ENCODE assay signal across 8 cellular contexts in genomic region chrX:34656842-34657780, GRCh38. TPM values are rescaled to one million over a fixed set of nuclear protein-coding genes. Genes with fewer than 3 reads are reported as not detected.
DNase-seq lines count a peak whose midpoint lies in the region; ATAC-seq and TF ChIP-seq lines count a peak whose summit lies in the region.

TSS of gene TMEM47 (minus strand) at chrX:34657285. CDS start at chrX:34657029, 256 bp downstream.

- H3K27me3 Mint-ChIP-seq in activated T-helper 17 cell treated with anti-CD3 and anti-CD28 coated beads, Interleukin-2, amount 50 U/mL, for 72 hours = peaks cover 17% of the 10 kb centered on the region
- H3K27me3 Mint-ChIP-seq in glutamatergic neuron (ENCODE audit: unreplicated experiment) (peaks cover 2% of the 10 kb centered on the region), osteocyte (ENCODE audit: unreplicated experiment) (peaks cover 9% of the 10 kb centered on the region)

- H3K4me1 Mint-ChIP-seq in activated T-helper 17 cell treated with anti-CD3 and anti-CD28 coated beads, Interleukin-2, amount 50 U/mL, for 72 hours = no peaks in the 10 kb centered on the region
- peaks cover 2% of the 10 kb centered on the region for H3K4me1 Mint-ChIP-seq in glutamatergic neuron (ENCODE audit: low read depth, unreplicated experiment)
- peaks cover 23% of the 10 kb centered on the region for H3K4me1 Mint-ChIP-seq in osteocyte (ENCODE audit: unreplicated experiment)

- H3K36me3 Mint-ChIP-seq in activated T-helper 17 cell treated with anti-CD3 and anti-CD28 coated beads, Interleukin-2, amount 50 U/mL, for 72 hours (ENCODE audit: low read depth) = peaks cover 5% of the 10 kb centered on the region
- no peaks in the 10 kb centered on the region for H3K36me3 Mint-ChIP-seq in glutamatergic neuron (ENCODE audit: unreplicated experiment)
- no peaks in the 10 kb centered on the region for H3K36me3 Mint-ChIP-seq in osteocyte (ENCODE audit: unreplicated experiment)

- peaks cover 7% of the 10 kb centered on the region for H3K9me3 Mint-ChIP-seq in activated T-helper 17 cell treated with anti-CD3 and anti-CD28 coated beads, Interleukin-2, amount 50 U/mL, for 72 hours
- peaks cover 2% of the 10 kb centered on the region for H3K9me3 Mint-ChIP-seq in glutamatergic neuron (ENCODE audit: unreplicated experiment)
- no peaks in the 10 kb centered on the region for H3K9me3 Mint-ChIP-seq in osteocyte (ENCODE audit: unreplicated experiment)

- H3K4me3 Mint-ChIP-seq in activated T-helper 17 cell treated with anti-CD3 and anti-CD28 coated beads, Interleukin-2, amount 50 U/mL, for 72 hours = peak within 1 kb of the TSS; percentile 33
- peak within 1 kb of the TSS; percentile 94 for H3K4me3 Mint-ChIP-seq in glutamatergic neuron (ENCODE audit: unreplicated experiment)
- H3K4me3 Mint-ChIP-seq in osteocyte (ENCODE audit: unreplicated experiment) = peak within 1 kb of the TSS; percentile 89

- no peak within 1 kb of the TSS for H3K27ac Mint-ChIP-seq in activated T-helper 17 cell treated with anti-CD3 and anti-CD28 coated beads, Interleukin-2, amount 50 U/mL, for 72 hours
- H3K27ac Mint-ChIP-seq in glutamatergic neuron (ENCODE audit: unreplicated experiment) (no peak within 1 kb of the TSS), osteocyte (ENCODE audit: unreplicated experiment) (peak within 1 kb of the TSS; percentile 94)

- no peak for ATAC-seq in activated T-helper 17 cell treated with anti-CD3 and anti-CD28 coated beads, Interleukin-2, amount 50 U/mL, for 72 hours (replicated peaks)
- ATAC-seq in HG03196 (IDR thresholded peaks at IDR 0.05; ENCODE audit: unreplicated experiment) (no peak), GM19328 (IDR thresholded peaks at IDR 0.05; ENCODE audit: unreplicated experiment) (no peak), HG03342 (IDR thresholded peaks at IDR 0.05; ENCODE audit: unreplicated experiment) (no peak)

- no peak for TF ChIP-seq CTCF in glutamatergic neuron (IDR thresholded peaks at IDR 0.05; ENCODE audit: partially characterized antibody, unreplicated experiment)
- no peak for TF ChIP-seq CTCF in osteocyte (IDR thresholded peaks at IDR 0.05)

- DNase-seq in Daoy (ENCODE audit: low read depth) (peak; percentile 69), M059J (ENCODE audit: low read depth) (peak; percentile 78), glutamatergic neuron (peak; percentile 73), osteocyte (ENCODE audit: extremely low spot score, unreplicated experiment) (peak; percentile 90)

RNA-seq across cellular contexts. Expression of gene TMEM47, which starts in this region (rescaled TPM):
- total RNA-seq in Daoy (2014; rRNA removed; shearing (Covaris generic)) = 1.9 and 4.7 TPM in 2 replicates
- total RNA-seq in M059J (2014; rRNA removed; shearing (Covaris generic)) = 34.7 and 52.1 TPM in 2 replicates
- total RNA-seq in activated T-helper 17 cell treated with anti-CD3 and anti-CD28 coated beads, Interleukin-2, amount 50 U/mL, for 72 hours = not detected
- 2.8 TPM for total RNA-seq in glutamatergic neuron (ENCODE audit: unreplicated experiment)
- 51.6 and 53.3 TPM in 2 replicates for total RNA-seq in osteocyte

Comparison
In these comparisons a context has a peak if more than half of its experiments do, and no peak if none do; other contexts are left out.
1. H3K4me3 Mint-ChIP-seq: peak in every context shown above with its lines; median percentile 94 in glutamatergic neuron; 89 in osteocyte; 33 in activated T-helper 17 cell treated with anti-CD3 and anti-CD28 coated beads, Interleukin-2, amount 50 U/mL, for 72 hours.